Comparison of ENCODE assay signal across 1 cellular context in genomic region chr1:110829955-110830553, GRCh38.
TF ChIP-seq lines count a peak whose summit lies in the region.

No MANE protein-coding gene starts in this region.

TF ChIP-seq in endothelial cell of umbilical vein, 7 proteins besides CTCF, POLR2A, EP300 and RAD21:
- TF ChIP-seq GATA2 (IDR thresholded peaks at IDR 0.05; ENCODE audit: insufficient read depth, insufficient read length, low read depth, low read length) (no peak), MAX (IDR thresholded peaks at IDR 0.05; ENCODE audit: insufficient read depth, insufficient read length) (no peak), MYC (IDR thresholded peaks at IDR 0.05; ENCODE audit: low read depth, low read length) (no peak), JUN (IDR thresholded peaks at IDR 0.05; ENCODE audit: borderline replicate concordance, insufficient read depth, insufficient read length, low read depth) (no peak), EZH2 (IDR thresholded peaks at IDR 0.05; ENCODE audit: borderline replicate concordance, low read depth, low read length, severe bottlenecking) (no peak), POLR2AphosphoS5 (IDR thresholded peaks at IDR 0.05; ENCODE audit: insufficient read depth, low read depth, low read length) (no peak), FOS (IDR thresholded peaks at IDR 0.05; ENCODE audit: borderline replicate concordance, insufficient read depth, low read length) (no peak)
